In the genomic region with DNA sequence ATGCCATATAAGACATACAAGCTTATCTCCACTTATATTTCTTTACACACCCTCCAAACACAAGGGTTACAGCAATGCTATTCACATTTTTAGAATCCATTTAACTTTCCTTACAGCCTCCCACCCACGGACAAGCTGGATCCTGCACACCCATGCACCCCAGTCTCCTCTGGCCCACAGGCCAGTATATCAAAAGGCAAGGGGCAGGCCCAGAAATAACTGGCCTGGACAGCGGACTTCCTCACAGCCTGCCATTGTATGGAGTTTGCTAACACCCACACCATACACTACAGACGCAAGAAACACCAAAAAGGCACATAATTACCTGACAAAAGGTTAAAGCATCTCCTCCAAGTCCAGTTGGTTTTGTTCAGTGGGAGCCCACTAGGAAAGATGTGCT, we compare ENCODE assay signal across 17 cellular contexts. TPM values are rescaled to one million over a fixed set of nuclear protein-coding genes. Genes with fewer than 3 reads are reported as not detected.
A peak's percentile ranks its signal among the peaks of the same experiment; 100 is the strongest.
DNase-seq lines count a peak whose midpoint lies in the region; ATAC-seq and TF ChIP-seq lines count a peak whose summit lies in the region.
"Had no signal": no experiment of that assay in that cellular context is flagged by ENCODE, and none has a peak within 500 bp of the region (broad histone marks: within the 10 kb centered on the region; RNA-seq: fewer than 3 reads in every experiment).

No MANE protein-coding gene starts in this region.

- peak overlapping the region; percentile 1 for H3K27ac ChIP-seq in right cardiac atrium (ENCODE audit: low read length)
- peak overlapping the region; percentile 88 for H3K27ac ChIP-seq in fibroblast of lung (ENCODE audit: insufficient read depth, low read length)
- no peak overlapping the region for H3K27ac ChIP-seq in osteoblast (ENCODE audit: low read depth, low read length)
- H3K27ac ChIP-seq: RWPE1 had no signal

- ATAC-seq in right cardiac atrium (no peak), left ventricle myocardium superior (no peak)
- no peak for ATAC-seq in natural killer cell treated with Interleukin-12 subunit alpha and Interleukin-12 subunit beta and Interleukin-15 and Interleukin-18, amount 100 ng/mL, for 72 hours

- no peaks in the 10 kb centered on the region for H3K4me1 Mint-ChIP-seq in natural killer cell treated with Interleukin-12 subunit alpha and Interleukin-12 subunit beta and Interleukin-15 and Interleukin-18, amount 100 ng/mL, for 72 hours (ENCODE audit: low read depth in 2 of 2)
- H3K4me1 Mint-ChIP-seq: activated naive CD8-positive, alpha-beta T cell treated with anti-CD3 and anti-CD28 coated beads, Interleukin-2, amount 10 ng/mL, durations not matched to agents 7 days and 5 days; CD8-positive, alpha-beta memory T cell had no signal

- no peak overlapping the region for H3K4me3 Mint-ChIP-seq in natural killer cell treated with Interleukin-12 subunit alpha and Interleukin-12 subunit beta and Interleukin-15 and Interleukin-18, amount 100 ng/mL, for 72 hours
- H3K4me3 Mint-ChIP-seq: activated naive CD8-positive, alpha-beta T cell treated with anti-CD3 and anti-CD28 coated beads, Interleukin-2, amount 10 ng/mL, durations not matched to agents 7 days and 5 days; CD8-positive, alpha-beta memory T cell had no signal

- TF ChIP-seq CTCF in fibroblast of lung (conservative IDR thresholded peaks at IDR 0.05 in 1 of 2, IDR thresholded peaks at IDR 0.05 in 1 of 2; ENCODE audit: low read depth in 1 of 2, low read length in 2 of 2) (no peak), osteoblast (IDR thresholded peaks at IDR 0.05; ENCODE audit: extremely low read depth, low read depth, low read length) (no peak), GM13977 (IDR thresholded peaks at IDR 0.05; ENCODE audit: extremely low read depth, insufficient read depth, missing control alignments) (no peak)

- H3K36me3 ChIP-seq in fibroblast of lung (ENCODE audit: control insufficient read depth, insufficient read depth, low read length) (no peaks in the 10 kb centered on the region), osteoblast (ENCODE audit: insufficient read depth, low read length) (peaks cover 17% of the 10 kb centered on the region)
- H3K36me3 ChIP-seq: HAP-1 had no signal

- H3K27me3 ChIP-seq in right cardiac atrium (ENCODE audit: control insufficient read depth, insufficient read depth), result no peaks in the 10 kb centered on the region
- H3K27me3 ChIP-seq in fibroblast of lung (ENCODE audit: control insufficient read depth, insufficient read depth, low read length), result no peaks in the 10 kb centered on the region
- H3K27me3 ChIP-seq in osteoblast (ENCODE audit: insufficient read depth, low read length), result no peaks in the 10 kb centered on the region

- no peaks in the 10 kb centered on the region for H3K9me3 Mint-ChIP-seq in natural killer cell treated with Interleukin-12 subunit alpha and Interleukin-12 subunit beta and Interleukin-15 and Interleukin-18, amount 100 ng/mL, for 72 hours
- H3K9me3 Mint-ChIP-seq: activated naive CD8-positive, alpha-beta T cell treated with anti-CD3 and anti-CD28 coated beads, Interleukin-2, amount 10 ng/mL, durations not matched to agents 7 days and 5 days; CD8-positive, alpha-beta memory T cell had no signal

- no peaks in the 10 kb centered on the region for H3K27me3 Mint-ChIP-seq in natural killer cell treated with Interleukin-12 subunit alpha and Interleukin-12 subunit beta and Interleukin-15 and Interleukin-18, amount 100 ng/mL, for 72 hours

- H4K20me1 ChIP-seq in fibroblast of lung (ENCODE audit: control insufficient read depth, extremely low read depth, insufficient read depth, low read length), result no peaks in the 10 kb centered on the region
- H4K20me1 ChIP-seq in osteoblast (ENCODE audit: insufficient read depth, low read length), result peaks cover 23% of the 10 kb centered on the region

- no peak overlapping the region for H3K9ac ChIP-seq in fibroblast of lung (ENCODE audit: insufficient read depth, low read length)

- intact Hi-C loops in right cardiac atrium (cut with DNase I), result no loop called here
- intact Hi-C loops in left ventricle myocardium superior (cut with micrococcal nuclease), result no loop called here

- H3K79me2 ChIP-seq in fibroblast of lung (ENCODE audit: control insufficient read depth, insufficient read depth, low read length) (peaks cover 65% of the 10 kb centered on the region), osteoblast (ENCODE audit: insufficient read depth, low read length) (peaks cover 12% of the 10 kb centered on the region)

- in situ Hi-C loops in GM13977 (cut with MboI; ENCODE audit: low pct_unique_long_range_greater_than_20kb, low sequenced_read_pairs, unreplicated experiment), result no loop called here

- H3K4me1 ChIP-seq in right cardiac atrium (ENCODE audit: control insufficient read depth, insufficient read depth, low read length) (no peaks in the 10 kb centered on the region), fibroblast of lung (ENCODE audit: control insufficient read depth, extremely low read depth, insufficient read depth, low read length) (peaks cover 27% of the 10 kb centered on the region), osteoblast (ENCODE audit: insufficient read depth, low read length) (peaks cover 15% of the 10 kb centered on the region)

- DNase-seq in right cardiac atrium, result no peak
- DNase-seq in left ventricle myocardium superior, result no peak
- no peak for DNase-seq in fibroblast of lung (ENCODE audit: low read depth in 2 of 2)
- DNase-seq in osteoblast (ENCODE audit: insufficient read length, low spot score, missing footprints), result peak; percentile 47
- no peak for DNase-seq in activated CD8-positive, alpha-beta memory T cell treated with anti-CD3 and anti-CD28 coated beads, Interleukin-2, amount 50 U/mL, for 48 hours
- no peak for DNase-seq in cerebellar nuclear complex (lab: John Stamatoyannopoulos, UW)
- no peak for DNase-seq in natural killer cell treated with Interleukin-12 subunit alpha and Interleukin-12 subunit beta and Interleukin-15 and Interleukin-18, amount 100 ng/mL, for 72 hours (ENCODE audit: low spot score)
- DNase-seq in GM13977 (ENCODE audit: low spot score), result no peak
- DNase-seq: activated CD4-positive, CD25-positive, alpha-beta regulatory T cell treated with anti-CD3 and anti-CD28 coated beads, Interleukin-2, amount 50 U/mL, for 72 hours; activated naive CD8-positive, alpha-beta T cell treated with anti-CD3 and anti-CD28 coated beads, Interleukin-2, amount 10 ng/mL, durations not matched to agents 7 days and 5 days; CD8-positive, alpha-beta memory T cell; erythroblast; hippocampal formation had no signal

- no peak overlapping the region for H3K4me3 ChIP-seq in right cardiac atrium (ENCODE audit: low read length)
- H3K4me3 ChIP-seq in fibroblast of lung (replicated peaks in 1 of 4; ENCODE audit: control extremely low read depth in 1 of 4, insufficient read depth in 1 of 4, low read depth in 3 of 4, low read length in 4 of 4), result peak overlapping the region; percentile 52 to 92 (median 68)
- H3K4me3 ChIP-seq in osteoblast (ENCODE audit: insufficient read depth, low read length), result no peak overlapping the region
- H3K4me3 ChIP-seq: HAP-1 had no signal

- WGBS in right cardiac atrium, result 32% methylated on average over 3 of the region's 3 CpGs

- H3K4me2 ChIP-seq in fibroblast of lung (ENCODE audit: extremely low read depth, insufficient read depth, low read length), result peak overlapping the region; percentile 98
- H3K4me2 ChIP-seq in osteoblast (ENCODE audit: insufficient read depth, low read length), result no peak overlapping the region

- H3K36me3 Mint-ChIP-seq in natural killer cell treated with Interleukin-12 subunit alpha and Interleukin-12 subunit beta and Interleukin-15 and Interleukin-18, amount 100 ng/mL, for 72 hours, result no peaks in the 10 kb centered on the region
- H3K36me3 Mint-ChIP-seq: activated naive CD8-positive, alpha-beta T cell treated with anti-CD3 and anti-CD28 coated beads, Interleukin-2, amount 10 ng/mL, durations not matched to agents 7 days and 5 days; CD8-positive, alpha-beta memory T cell had no signal

- H2AFZ ChIP-seq in fibroblast of lung (ENCODE audit: low read length) (no peak overlapping the region), osteoblast (ENCODE audit: low read length) (no peak overlapping the region)

- no peak overlapping the region for H3K27ac Mint-ChIP-seq in natural killer cell treated with Interleukin-12 subunit alpha and Interleukin-12 subunit beta and Interleukin-15 and Interleukin-18, amount 100 ng/mL, for 72 hours
- H3K27ac Mint-ChIP-seq: activated naive CD8-positive, alpha-beta T cell treated with anti-CD3 and anti-CD28 coated beads, Interleukin-2, amount 10 ng/mL, durations not matched to agents 7 days and 5 days; CD8-positive, alpha-beta memory T cell had no signal

- H3K9me3 ChIP-seq in right cardiac atrium (ENCODE audit: control insufficient read depth, low read length), result no peaks in the 10 kb centered on the region
- H3K9me3 ChIP-seq in fibroblast of lung (ENCODE audit: control insufficient read depth, insufficient read depth, low read depth, low read length), result no peaks in the 10 kb centered on the region
- H3K9me3 ChIP-seq in osteoblast (ENCODE audit: low read depth, low read length), result no peaks in the 10 kb centered on the region
- H3K9me3 ChIP-seq: HAP-1 had no signal

RNA-seq across cellular contexts. Expression of gene HOXA4, which starts 12.0 kb away (rescaled TPM):
- total RNA-seq in right cardiac atrium (1 to 10 TPM in 2 of 4 donors, under 1 TPM in 2; 0.12 to 2.2 (median 1.1) TPM), left ventricle myocardium superior (0.15 TPM), fibroblast of lung (0.33 and 0.51 TPM in 2 replicates), osteoblast (0.72 and 1.2 TPM in 2 replicates)
- polyA plus RNA-seq in right cardiac atrium (3.3 TPM), fibroblast of lung (2.4 and 3.6 TPM in 2 replicates)
- 2.6 and 3.3 TPM in 2 replicates for polyA plus RNA-seq in fibroblast of lung (2012)
- 1.6 and 3.6 TPM in 2 replicates for polyA minus RNA-seq in fibroblast of lung (ENCODE audit: low replicate concordance)
- total RNA-seq in natural killer cell treated with Interleukin-12 subunit alpha and Interleukin-12 subunit beta and Interleukin-15 and Interleukin-18, amount 100 ng/mL, for 72 hours, result under 1 TPM in 1 of 2 donors, not detected in 1; 0.55 TPM

RNA-seq across cellular contexts. Expression of gene HOXA2, which starts 16.1 kb away (rescaled TPM):
- total RNA-seq in right cardiac atrium, result under 1 TPM in 3 of 4 donors, not detected in 1; 0.12 to 0.60 (median 0.37) TPM
- 0.36 TPM for polyA plus RNA-seq in right cardiac atrium
- total RNA-seq in left ventricle myocardium superior, result 0.12 TPM
- 1.0 and 1.3 TPM in 2 replicates for total RNA-seq in fibroblast of lung
- polyA plus RNA-seq in fibroblast of lung, result 2.3 and 2.6 TPM in 2 replicates
- 1.4 and 2.2 TPM in 2 replicates for polyA plus RNA-seq in fibroblast of lung (2012)
- 2.1 and 2.3 TPM in 2 replicates for polyA minus RNA-seq in fibroblast of lung (ENCODE audit: low replicate concordance)
- total RNA-seq in osteoblast, result 0.36 and 0.59 TPM in 2 replicates
- total RNA-seq in natural killer cell treated with Interleukin-12 subunit alpha and Interleukin-12 subunit beta and Interleukin-15 and Interleukin-18, amount 100 ng/mL, for 72 hours, result not detected
- total RNA-seq: activated naive CD8-positive, alpha-beta T cell treated with anti-CD3 and anti-CD28 coated beads, Interleukin-2, amount 10 ng/mL, durations not matched to agents 7 days and 5 days; CD8-positive, alpha-beta memory T cell; T-helper 1 cell treated with Interleukin-12 subunit alpha and Interleukin-12 subunit beta and Interleukin-4 antibody, amounts not matched to agents 30 ng/mL and 1 ng/mL, for 36 hours had no signal
- polyA plus RNA-seq: CD8-positive, alpha-beta memory T cell had no signal

RNA-seq across cellular contexts. Expression of gene HOXA1, which starts 22.8 kb away (rescaled TPM):
- total RNA-seq in right cardiac atrium, result under 1 TPM in 2 of 4 donors, not detected in 2; 0.15 to 0.29 TPM
- 0.14 TPM for polyA plus RNA-seq in right cardiac atrium
- total RNA-seq in left ventricle myocardium superior, result not detected
- total RNA-seq in fibroblast of lung, result 0.50 and 0.51 TPM in 2 replicates
- 0.58 and 0.83 TPM in 2 replicates for polyA plus RNA-seq in fibroblast of lung
- 0.66 and 0.67 TPM in 2 replicates for polyA plus RNA-seq in fibroblast of lung (2012)
- polyA minus RNA-seq in fibroblast of lung (ENCODE audit: low replicate concordance), result 1.1 TPM in 1 of 2 replicates, not detected in the other
- total RNA-seq in osteoblast, result 0.72 and 1.5 TPM in 2 replicates
- total RNA-seq in natural killer cell treated with Interleukin-12 subunit alpha and Interleukin-12 subunit beta and Interleukin-15 and Interleukin-18, amount 100 ng/mL, for 72 hours, result under 1 TPM; 0.36 to 0.78 TPM

RNA-seq across cellular contexts. Expression of gene HOXA5, which starts 24.9 kb away (rescaled TPM):
- under 1 TPM in 1 of 4 donors, not detected in 3; 0.17 TPM for total RNA-seq in right cardiac atrium
- 0.43 TPM for polyA plus RNA-seq in right cardiac atrium
- not detected for total RNA-seq in left ventricle myocardium superior
- total RNA-seq in fibroblast of lung, result 18.3 and 22.1 TPM in 2 replicates
- 16.6 and 35.6 TPM in 2 replicates for polyA plus RNA-seq in fibroblast of lung
- polyA plus RNA-seq in fibroblast of lung (2012), result 17.5 and 31.8 TPM in 2 replicates
- 3.1 and 3.9 TPM in 2 replicates for polyA minus RNA-seq in fibroblast of lung (ENCODE audit: low replicate concordance)
- total RNA-seq in osteoblast, result 3.2 and 5.8 TPM in 2 replicates
- total RNA-seq in natural killer cell treated with Interleukin-12 subunit alpha and Interleukin-12 subunit beta and Interleukin-15 and Interleukin-18, amount 100 ng/mL, for 72 hours, result under 1 TPM; 0.33 to 0.64 TPM
- total RNA-seq: activated naive CD8-positive, alpha-beta T cell treated with anti-CD3 and anti-CD28 coated beads, Interleukin-2, amount 10 ng/mL, durations not matched to agents 7 days and 5 days; CD8-positive, alpha-beta memory T cell; T-helper 1 cell treated with Interleukin-12 subunit alpha and Interleukin-12 subunit beta and Interleukin-4 antibody, amounts not matched to agents 30 ng/mL and 1 ng/mL, for 36 hours had no signal
- polyA plus RNA-seq: CD8-positive, alpha-beta memory T cell had no signal

RNA-seq across cellular contexts. Expression of gene HOXA6, which starts 29.0 kb away (rescaled TPM):
- not detected for total RNA-seq in right cardiac atrium
- polyA plus RNA-seq in right cardiac atrium, result not detected
- not detected for total RNA-seq in left ventricle myocardium superior
- 3.6 and 4.4 TPM in 2 replicates for total RNA-seq in fibroblast of lung
- 0.70 and 1.2 TPM in 2 replicates for polyA plus RNA-seq in fibroblast of lung
- 1.6 and 3.8 TPM in 2 replicates for polyA plus RNA-seq in fibroblast of lung (2012)
- polyA minus RNA-seq in fibroblast of lung (ENCODE audit: low replicate concordance), result 0.30 and 1.6 TPM in 2 replicates
- total RNA-seq in osteoblast, result 5.0 and 7.6 TPM in 2 replicates
- under 1 TPM in 1 of 2 donors, not detected in 1; 0.81 TPM for total RNA-seq in natural killer cell treated with Interleukin-12 subunit alpha and Interleukin-12 subunit beta and Interleukin-15 and Interleukin-18, amount 100 ng/mL, for 72 hours
- total RNA-seq: activated naive CD8-positive, alpha-beta T cell treated with anti-CD3 and anti-CD28 coated beads, Interleukin-2, amount 10 ng/mL, durations not matched to agents 7 days and 5 days; CD8-positive, alpha-beta memory T cell; T-helper 1 cell treated with Interleukin-12 subunit alpha and Interleukin-12 subunit beta and Interleukin-4 antibody, amounts not matched to agents 30 ng/mL and 1 ng/mL, for 36 hours had no signal
- polyA plus RNA-seq: CD8-positive, alpha-beta memory T cell; liver had no signal

Comparison
In these comparisons a context has a peak if more than half of its experiments do, and no peak if none do; other contexts are left out.
1. H3K4me3 ChIP-seq: peak in fibroblast of lung (4 of 4); none in right cardiac atrium (single experiment) and osteoblast (single experiment).